ENCODE assay signal across 38 cellular contexts in genomic region chr5:40860711-40861110, GRCh38. TPM values are rescaled to one million over a fixed set of nuclear protein-coding genes. Genes with fewer than 3 reads are reported as not detected.
"Had no signal": no experiment of that assay in that cellular context is flagged by ENCODE, and none has a peak within 500 bp of the region (broad histone marks: within the 10 kb centered on the region; RNA-seq: fewer than 3 reads in every experiment).

No MANE protein-coding gene starts in this region.

- H3K36me3 ChIP-seq: MG63 had no signal

- DNase-seq: Karpas-422, Kasumi-1, MG63, MM.1S, MV-4-11, NCI-H1048, NCI-H1092, NCI-H1092 treated with DMSO at 0.1 percent for 48 hours, NCI-H1105, NCI-H1105 treated with DMSO at 0.1 percent for 48 hours, NCI-H1417, NCI-H1417 treated with DMSO at 0.1 percent for 48 hours, NCI-H1436, NCI-H1436 treated with DMSO at 0.1 percent for 48 hours, NCI-H146, NCI-H1694, NCI-H1694 treated with DMSO at 0.1 percent for 48 hours, NCI-H187, NCI-H187 treated with DMSO at 0.1 percent for 48 hours, NCI-H1930, NCI-H2029, NCI-H2029 treated with DMSO at 0.1 percent for 48 hours, NCI-H2081, NCI-H2081 treated with DMSO at 0.1 percent for 48 hours, NCI-H2107, NCI-H2171, NCI-H2171 treated with DMSO at 0.1 percent for 48 hours, NCI-H2227 treated with DMSO at 0.1 percent for 48 hours, NCI-H226, NCI-H345, NCI-H446 treated with DMSO at 0.1 percent for 48 hours, NCI-H510A, NCI-H510A treated with DMSO at 0.1 percent for 48 hours, NCI-H524, NCI-H524 treated with DMSO at 0.1 percent for 48 hours had no signal

- H3K27me3 ChIP-seq: MG63 had no signal

- H3K4me3 ChIP-seq: MG63 had no signal

- H3K9me3 ChIP-seq: MG63 had no signal

RNA-seq across cellular contexts. Expression of gene C7, which starts 48.6 kb away (rescaled TPM):
- total RNA-seq: LHCN-M2, MCF 10A, NCI-H460 had no signal
